In the genomic region with DNA sequence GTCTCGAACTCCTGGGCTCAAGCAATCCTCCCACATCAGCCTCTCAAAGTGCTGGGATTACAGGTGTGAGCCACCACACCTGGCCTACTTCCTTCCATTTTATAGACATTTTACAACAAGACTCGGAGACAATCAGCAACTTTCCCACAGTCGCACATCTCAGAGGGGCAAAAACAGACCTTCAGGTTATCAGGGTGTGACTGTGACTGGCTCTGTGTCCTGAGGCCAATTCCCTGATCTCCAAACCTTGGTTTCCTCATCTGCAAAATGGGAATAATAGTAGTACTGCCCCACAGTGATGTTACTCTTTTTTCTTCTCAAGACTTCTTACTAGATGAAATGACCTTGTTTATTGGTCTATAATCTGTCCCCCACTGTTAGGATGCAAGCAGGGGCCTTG, we compare ENCODE assay signal across 10 cellular contexts. TPM values are rescaled to one million over a fixed set of nuclear protein-coding genes. Genes with fewer than 3 reads are reported as not detected.
"Had no signal": no experiment of that assay in that cellular context is flagged by ENCODE, and none has a peak within 500 bp of the region (broad histone marks: within the 10 kb centered on the region; RNA-seq: fewer than 3 reads in every experiment).

No MANE protein-coding gene starts in this region.

- H3K4me3 Mint-ChIP-seq: HFFc6, IgD-negative memory B cell had no signal

- H2AFZ ChIP-seq: GM23248 had no signal

- H3K9ac ChIP-seq: GM23248 had no signal

- H3K36me3 ChIP-seq: HAP-1 had no signal

- H3K9me3 Mint-ChIP-seq: HFFc6, IgD-negative memory B cell had no signal

- H3K4me1 Mint-ChIP-seq: IgD-negative memory B cell had no signal

- H3K9me3 ChIP-seq: HAP-1 had no signal

- DNase-seq: GM23248, GOT3, H7, HFFc6, KG1 had no signal

- H3K27ac Mint-ChIP-seq: HFFc6, IgD-negative memory B cell had no signal

- H3K36me3 Mint-ChIP-seq: IgD-negative memory B cell had no signal

- FAIRE-seq: HTR-8/SVneo had no signal

- H3K4me1 ChIP-seq: HAP-1 had no signal

- H3K27ac ChIP-seq: GM23248 had no signal

- ATAC-seq: HCT116 had no signal

- H3K4me3 ChIP-seq: GM23248, HAP-1 had no signal

RNA-seq across cellular contexts. Expression of gene KCNH6, which starts 10.8 kb away (rescaled TPM):
- total RNA-seq: GM23248, H4, HFFc6 had no signal
- polyA plus RNA-seq: GM23248, IgD-negative memory B cell had no signal

RNA-seq across cellular contexts. Expression of gene ACE, which starts 35.5 kb away (rescaled TPM):
- total RNA-seq: H4 had no signal
